Comparison of ENCODE assay signal across 9 cellular contexts in the genomic region with DNA sequence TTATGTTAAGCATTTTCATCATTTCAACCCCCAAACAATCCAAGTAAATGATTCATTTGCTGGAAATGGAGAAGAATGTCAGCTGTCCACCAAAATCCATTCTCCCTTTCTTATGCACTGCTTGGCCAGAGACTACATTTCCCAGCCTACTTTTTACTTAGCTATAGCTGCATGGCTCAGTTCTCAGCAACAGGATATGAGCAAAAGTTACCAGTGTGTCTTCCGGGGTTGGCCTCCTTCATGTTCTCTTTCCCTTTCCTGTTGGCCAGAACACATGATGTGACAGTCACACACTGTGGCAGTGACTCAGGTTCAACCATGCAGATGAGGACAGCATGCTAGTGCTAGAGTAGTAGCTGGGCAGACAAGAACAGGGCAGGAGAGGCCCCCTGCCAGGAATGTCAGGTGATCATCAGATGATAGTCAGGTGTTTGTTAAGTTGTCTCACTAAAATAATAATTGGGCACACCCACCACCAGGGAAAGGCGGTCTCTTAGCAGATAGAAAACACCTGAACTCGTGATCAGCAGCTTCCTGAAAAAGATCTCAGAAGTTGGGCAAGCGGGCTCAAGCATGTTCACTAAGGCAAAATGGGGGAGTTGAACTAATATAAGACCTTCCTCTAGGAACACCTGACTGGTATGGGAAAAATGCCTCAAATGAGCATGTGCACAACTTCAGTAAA. TPM values are rescaled to one million over a fixed set of nuclear protein-coding genes. Genes with fewer than 3 reads are reported as not detected.
A peak's percentile ranks its signal among the peaks of the same experiment; 100 is the strongest.
DNase-seq lines count a peak whose midpoint lies in the region; ATAC-seq, FAIRE-seq and TF ChIP-seq lines count a peak whose summit lies in the region.
"Had no signal": no experiment of that assay in that cellular context is flagged by ENCODE, and none has a peak within 500 bp of the region (broad histone marks: within the 10 kb centered on the region; RNA-seq: fewer than 3 reads in every experiment).

No MANE protein-coding gene starts in this region.

- H3K27me3 ChIP-seq in foreskin keratinocyte, result no peaks in the 10 kb centered on the region
- H3K27me3 ChIP-seq: neutrophil had no signal

- H3K4me1 ChIP-seq in foreskin keratinocyte, result peaks cover 16% of the 10 kb centered on the region

- intact Hi-C loops in Calu3 (cut with micrococcal nuclease; ENCODE audit: unreplicated experiment), result no loop called here

- CTCF ChIA-PET in Calu3 (lab: Charles Lee), result interaction anchor here (0.9 to 1.6 kb wide), 2 partner anchors 96 to 149 kb away, joined by 3 to 4 read pairs; no protein-coding TSS in a partner anchor

- no peaks in the 10 kb centered on the region for H3K9me3 Mint-ChIP-seq in Calu3 (ENCODE audit: low read depth, unreplicated experiment)

- no peak overlapping the region for H3K4me3 Mint-ChIP-seq in Calu3 (ENCODE audit: low read depth, unreplicated experiment)

- H3K27ac Mint-ChIP-seq in Calu3 (ENCODE audit: unreplicated experiment), result peak overlapping the region; percentile 47

- H3K27me3 Mint-ChIP-seq in Calu3 (ENCODE audit: unreplicated experiment), result no peaks in the 10 kb centered on the region

- peaks cover 14% of the 10 kb centered on the region for H3K4me1 Mint-ChIP-seq in Calu3 (ENCODE audit: low read depth, unreplicated experiment)

- TF ChIP-seq CTCF in Calu3 (IDR thresholded peaks at IDR 0.05; ENCODE audit: unreplicated experiment) (no peak), foreskin keratinocyte (conservative IDR thresholded peaks at IDR 0.05) (no peak), D721Med (IDR thresholded peaks at IDR 0.05; ENCODE audit: insufficient read depth, missing control alignments) (no peak)

- DNase-seq in Calu3, result no peak
- peak; percentile 65 to 66 for DNase-seq in Kasumi-1 (lab: John Stamatoyannopoulos, UW)
- DNase-seq in activated CD8-positive, alpha-beta memory T cell treated with anti-CD3 and anti-CD28 coated beads for 48 hours (ENCODE audit: low read depth in 2 of 3, low spot score in 2 of 3), result peak in 2 of 3 experiments; percentile 17 to 42
- DNase-seq in foreskin keratinocyte, result peak; percentile 44 to 75
- peak; percentile 20 to 45 for DNase-seq in stimulated activated CD8-positive, alpha-beta memory T cell treated with anti-CD3 and anti-CD28 coated beads, Interleukin-2, amount 100 ng/mL, for 48 hours (ENCODE audit: low read depth in 2 of 2)
- DNase-seq in D721Med (ENCODE audit: insufficient read length, low spot score), result no peak
- no peak for DNase-seq in DMS 273 (lab: John Stamatoyannopoulos, UW; ENCODE audit: unreplicated experiment)

- no TSS peak for BruUV-seq in Calu3 (replicated peaks; lab: Mats Ljungman, UMichigan)

- no peak for FAIRE-seq in D721Med (lab: Jason Lieb, UNC)

- ATAC-seq in GM21529 (IDR thresholded peaks at IDR 0.05; ENCODE audit: unreplicated experiment) (peak; percentile 98), foreskin keratinocyte (peak; percentile 80)

- peak overlapping the region; percentile 56 for H3K27ac ChIP-seq in foreskin keratinocyte
- H3K27ac ChIP-seq: neutrophil had no signal

- H3K36me3 Mint-ChIP-seq in Calu3 (ENCODE audit: insufficient read depth, unreplicated experiment), result no peaks in the 10 kb centered on the region

RNA-seq across cellular contexts. Expression of a gene that starts 12.2 kb away (rescaled TPM):
- total RNA-seq in Calu3 (2022), result 0.17 and 0.24 TPM in 2 replicates
- 0.07 TPM in 1 of 2 replicates, not detected in the other for total RNA-seq in foreskin keratinocyte
- polyA plus RNA-seq in foreskin keratinocyte, result 0.14 and 0.17 TPM in 2 replicates

RNA-seq across cellular contexts. Expression of a gene that starts 14.4 kb away (rescaled TPM):
- total RNA-seq in Calu3 (2022) (1.8 and 2.9 TPM in 2 replicates), foreskin keratinocyte (2.4 and 2.6 TPM in 2 replicates)
- 3.1 TPM in 2 replicates for polyA plus RNA-seq in foreskin keratinocyte

RNA-seq across cellular contexts. Expression of a gene that starts 50.7 kb away (rescaled TPM):
- 0.44 TPM in 1 of 2 replicates, not detected in the other for total RNA-seq in Calu3 (2022)
- not detected in 2 replicates for total RNA-seq in foreskin keratinocyte
- polyA plus RNA-seq in foreskin keratinocyte, result not detected in 2 replicates

Comparison
In these comparisons a context has a peak if more than half of its experiments do, and no peak if none do; other contexts are left out.
1. DNase-seq: peak in Kasumi-1 (2 of 2), activated CD8-positive, alpha-beta memory T cell treated with anti-CD3 and anti-CD28 coated beads for 48 hours (2 of 3), foreskin keratinocyte (2 of 2) and stimulated activated CD8-positive, alpha-beta memory T cell treated with anti-CD3 and anti-CD28 coated beads, Interleukin-2, amount 100 ng/mL, for 48 hours (2 of 2); none in Calu3 (single experiment), D721Med (single experiment) and DMS 273 (single experiment).